In the genomic region with DNA sequence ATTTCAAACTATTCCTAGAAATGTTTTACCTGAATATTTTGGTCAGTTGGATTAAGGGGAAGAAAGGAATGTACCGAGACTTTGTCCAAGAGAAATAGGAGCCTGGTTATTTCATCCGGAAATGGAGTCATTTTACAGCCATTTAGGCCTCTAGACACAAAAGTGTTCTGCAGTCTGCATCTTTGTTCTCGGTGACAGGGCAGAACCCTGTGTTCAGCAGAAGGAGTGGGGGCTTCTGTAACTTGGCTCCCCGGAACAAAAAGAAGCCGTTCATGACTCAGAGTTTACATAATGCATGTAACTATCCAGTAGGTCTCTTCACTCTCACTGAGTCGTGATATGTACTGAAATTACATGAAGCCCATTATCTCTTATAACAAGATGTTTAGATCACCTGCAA, we compare ENCODE assay signal across 16 cellular contexts. TPM values are rescaled to one million over a fixed set of nuclear protein-coding genes. Genes with fewer than 3 reads are reported as not detected.
A peak's percentile ranks its signal among the peaks of the same experiment; 100 is the strongest.
DNase-seq lines count a peak whose midpoint lies in the region; ATAC-seq, FAIRE-seq and TF ChIP-seq lines count a peak whose summit lies in the region.
"Had no signal": no experiment of that assay in that cellular context is flagged by ENCODE, and none has a peak within 500 bp of the region (broad histone marks: within the 10 kb centered on the region; RNA-seq: fewer than 3 reads in every experiment).

No MANE protein-coding gene starts in this region.

- no peaks in the 10 kb centered on the region for H3K79me2 ChIP-seq in endothelial cell of umbilical vein (ENCODE audit: control insufficient read depth, insufficient read depth, low read length)

- H3K27ac Mint-ChIP-seq in neural crest cell (ENCODE audit: unreplicated experiment) = peak overlapping the region; percentile 85
- H3K27ac Mint-ChIP-seq: stimulated activated naive CD8-positive, alpha-beta T cell treated with anti-CD3 and anti-CD28 coated beads, Interleukin-15, Interleukin-2, amounts not matched to agents 100 ng/mL and 50 ng/mL, for 24 hours; T-helper 1 cell treated with Interleukin-12 subunit alpha and Interleukin-12 subunit beta and Interleukin-4 antibody, amounts not matched to agents 30 μg/mL and 1 μg/mL, for 36 hours had no signal

- H3K27me3 ChIP-seq in SJCRH30 (no peaks in the 10 kb centered on the region), endothelial cell of umbilical vein (ENCODE audit: control insufficient read depth in 2 of 2, insufficient read depth in 2 of 2, low read length in 2 of 2) (no peaks in the 10 kb centered on the region)
- H3K27me3 ChIP-seq: BE2C, gastroesophageal sphincter, sigmoid colon had no signal

- H3K36me3 ChIP-seq in SJCRH30 (no peaks in the 10 kb centered on the region), endothelial cell of umbilical vein (ENCODE audit: control insufficient read depth in 2 of 2, extremely low read depth in 1 of 2, insufficient read depth in 2 of 2, low read length in 2 of 2) (no peaks in the 10 kb centered on the region)
- H3K36me3 ChIP-seq: BE2C, gastroesophageal sphincter, sigmoid colon had no signal

- CTCF ChIA-PET in endothelial cell of umbilical vein (lab: Charles Lee) = no interaction called here

- no TSS peak for BruUV-seq in endothelial cell of umbilical vein (replicated peaks; lab: Mats Ljungman, UMichigan)

- no peak overlapping the region for H3K4me3 ChIP-seq in SJCRH30
- H3K4me3 ChIP-seq in endothelial cell of umbilical vein (replicated peaks in 1 of 3; ENCODE audit: insufficient read depth in 1 of 3, low read depth in 1 of 3, low read length in 3 of 3) = no peak overlapping the region
- H3K4me3 ChIP-seq: gastroesophageal sphincter, sigmoid colon had no signal

- H3K4me3 Mint-ChIP-seq in neural crest cell = no peak overlapping the region
- H3K4me3 Mint-ChIP-seq: stimulated activated naive CD8-positive, alpha-beta T cell treated with anti-CD3 and anti-CD28 coated beads, Interleukin-15, Interleukin-2, amounts not matched to agents 100 ng/mL and 50 ng/mL, for 24 hours; T-helper 1 cell treated with Interleukin-12 subunit alpha and Interleukin-12 subunit beta and Interleukin-4 antibody, amounts not matched to agents 30 μg/mL and 1 μg/mL, for 36 hours had no signal

- TF ChIP-seq POLR2A in endothelial cell of umbilical vein (IDR thresholded peaks at IDR 0.05; ENCODE audit: low read depth, low read length) = no peak
- no peak for TF ChIP-seq POLR2A in H54 (IDR thresholded peaks at IDR 0.05; ENCODE audit: low read depth, low read length)

- H3K4me1 ChIP-seq in SJCRH30 (peaks cover 12% of the 10 kb centered on the region), endothelial cell of umbilical vein (ENCODE audit: control insufficient read depth, extremely low read depth, insufficient read depth, low read length) (no peaks in the 10 kb centered on the region)

- H3K9me3 ChIP-seq in SJCRH30 (replicated peaks) = no peaks in the 10 kb centered on the region
- H3K9me3 ChIP-seq in endothelial cell of umbilical vein (replicated peaks; ENCODE audit: control insufficient read depth, insufficient read depth, low read length) = no peaks in the 10 kb centered on the region
- H3K9me3 ChIP-seq: BE2C, gastroesophageal sphincter, sigmoid colon had no signal

- DNase-seq in ELR (ENCODE audit: low read depth) (peak; percentile 71), SJCRH30 (peak; percentile 54 to 77), endothelial cell of umbilical vein (ENCODE audit: low read depth, low spot score) (no peak), neural crest cell (ENCODE audit: low read depth, low spot score) (no peak), H54 (ENCODE audit: insufficient read length, low spot score) (no peak), NCI-H526 treated with DMSO at 0.1 percent for 48 hours (lab: John Stamatoyannopoulos, UW) (no peak), NCI-H446 treated with DMSO at 0.1 percent for 48 hours (lab: John Stamatoyannopoulos, UW) (no peak)
- DNase-seq: activated CD4-positive, alpha-beta T cell treated with anti-CD3 and anti-CD28 coated beads for 1 hour; activated T-cell treated with anti-CD3 and anti-CD28 coated beads for 4 hours; BE2C; sigmoid colon had no signal

- intact Hi-C loops in endothelial cell of umbilical vein (cut with micrococcal nuclease) = no loop called here

- ATAC-seq in HG03521 (IDR thresholded peaks at IDR 0.05; ENCODE audit: unreplicated experiment) = no peak
- ATAC-seq: gastroesophageal sphincter had no signal

- peak overlapping the region; percentile 30 for H2AFZ ChIP-seq in endothelial cell of umbilical vein (ENCODE audit: low read depth, low read length)

- H3K9me1 ChIP-seq in endothelial cell of umbilical vein (replicated peaks; ENCODE audit: control insufficient read depth, extremely low read depth, insufficient read depth, low read length) = no peaks in the 10 kb centered on the region

- H3K27me3 Mint-ChIP-seq in neural crest cell (ENCODE audit: low read depth) = no peaks in the 10 kb centered on the region

- H3K27ac ChIP-seq in SJCRH30 (peak overlapping the region; percentile 26), endothelial cell of umbilical vein (ENCODE audit: insufficient read depth, low read depth, low read length) (no peak overlapping the region)

- no peaks in the 10 kb centered on the region for H3K36me3 Mint-ChIP-seq in neural crest cell (ENCODE audit: low read depth)

- dilution Hi-C loops in endothelial cell of umbilical vein (cut with MboI; ENCODE audit: extremely low pct_ligation_motif_present, low sequenced_read_pairs) = no loop called here

- peaks cover 35% of the 10 kb centered on the region for H3K4me1 Mint-ChIP-seq in neural crest cell

- no peak overlapping the region for H3K9ac ChIP-seq in endothelial cell of umbilical vein (replicated peaks; ENCODE audit: extremely low read depth, insufficient read depth, low read length)

- no peak overlapping the region for H3K4me2 ChIP-seq in endothelial cell of umbilical vein (ENCODE audit: insufficient read depth, low read length)

- FAIRE-seq in endothelial cell of umbilical vein (lab: Jason Lieb, UNC) (no peak), H54 (lab: Jason Lieb, UNC) (no peak)
- FAIRE-seq: GM12891 had no signal

- no peaks in the 10 kb centered on the region for H3K9me3 Mint-ChIP-seq in neural crest cell
- H3K9me3 Mint-ChIP-seq: stimulated activated naive CD8-positive, alpha-beta T cell treated with anti-CD3 and anti-CD28 coated beads, Interleukin-15, Interleukin-2, amounts not matched to agents 100 ng/mL and 50 ng/mL, for 24 hours; T-helper 1 cell treated with Interleukin-12 subunit alpha and Interleukin-12 subunit beta and Interleukin-4 antibody, amounts not matched to agents 30 μg/mL and 1 μg/mL, for 36 hours had no signal

- no peaks in the 10 kb centered on the region for H4K20me1 ChIP-seq in endothelial cell of umbilical vein (replicated peaks; ENCODE audit: control insufficient read depth, extremely low read depth, insufficient read depth, low read length)

- TF ChIP-seq CTCF in endothelial cell of umbilical vein (IDR thresholded peaks at IDR 0.05; ENCODE audit: extremely low read depth in 1 of 2, insufficient read depth in 1 of 2, low read depth in 1 of 2, low read length in 2 of 2) (no peak), neural crest cell (conservative IDR thresholded peaks at IDR 0.05) (no peak)

- POLR2A ChIA-PET in endothelial cell of umbilical vein (lab: Charles Lee) = no interaction called here

TF ChIP-seq in endothelial cell of umbilical vein, 7 proteins besides CTCF, POLR2A, EP300 and RAD21:
- TF ChIP-seq POLR2AphosphoS5 (IDR thresholded peaks at IDR 0.05; ENCODE audit: insufficient read depth, low read depth, low read length) (no peak), EZH2 (IDR thresholded peaks at IDR 0.05; ENCODE audit: borderline replicate concordance, low read depth, low read length, severe bottlenecking) (no peak), FOS (IDR thresholded peaks at IDR 0.05; ENCODE audit: borderline replicate concordance, insufficient read depth, low read length) (no peak), JUN (IDR thresholded peaks at IDR 0.05; ENCODE audit: borderline replicate concordance, insufficient read depth, insufficient read length, low read depth) (no peak), MYC (IDR thresholded peaks at IDR 0.05; ENCODE audit: low read depth, low read length) (no peak), GATA2 (IDR thresholded peaks at IDR 0.05; ENCODE audit: insufficient read depth, insufficient read length, low read depth, low read length) (no peak)
- TF ChIP-seq, protein P1, sequence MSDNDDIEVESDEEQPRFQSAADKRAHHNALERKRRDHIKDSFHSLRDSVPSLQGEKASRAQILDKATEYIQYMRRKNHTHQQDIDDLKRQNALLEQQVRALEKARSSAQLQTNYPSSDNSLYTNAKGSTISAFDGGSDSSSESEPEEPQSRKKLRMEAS (IDR thresholded peaks at IDR 0.05; ENCODE audit: insufficient read depth, insufficient read length) = no peak

RNA-seq across cellular contexts. Expression of a gene that starts 21.6 kb away (rescaled TPM):
- 44.6 and 52.4 TPM in 2 replicates for total RNA-seq in SJCRH30 (2014; rRNA removed; shearing (Covaris generic))
- total RNA-seq in endothelial cell of umbilical vein = 50.8 and 51.2 TPM in 2 replicates
- 25.8 and 26.3 TPM in 2 replicates for polyA plus RNA-seq in endothelial cell of umbilical vein
- 21.2 and 24.2 TPM in 2 replicates for polyA plus RNA-seq in endothelial cell of umbilical vein (2011; cell fraction: cytosol; rRNA removed)
- 72.6 and 79.9 TPM in 2 replicates for polyA plus RNA-seq in endothelial cell of umbilical vein (2011; cell fraction: nucleus; rRNA removed)
- polyA plus RNA-seq in endothelial cell of umbilical vein (2012) = 34.2 and 34.6 TPM in 2 replicates
- polyA minus RNA-seq in endothelial cell of umbilical vein = 105 and 108 TPM in 2 replicates
- 41.0 TPM for polyA minus RNA-seq in endothelial cell of umbilical vein (2011; cell fraction: cytosol; rRNA and poly(A)+ RNA removed)
- 84.5 and 122 TPM in 2 replicates for polyA minus RNA-seq in endothelial cell of umbilical vein (2011; cell fraction: nucleus; rRNA and poly(A)+ RNA removed)
- 57.1 and 59.2 TPM in 2 replicates for total RNA-seq in neural crest cell

Comparison
In these comparisons a context has a peak if more than half of its experiments do, and no peak if none do; other contexts are left out.
1. DNase-seq: peak in ELR (single experiment) and SJCRH30 (2 of 2); none in endothelial cell of umbilical vein (single experiment), neural crest cell (single experiment), H54 (single experiment), NCI-H526 treated with DMSO at 0.1 percent for 48 hours (single experiment) and NCI-H446 treated with DMSO at 0.1 percent for 48 hours (single experiment).